In the genomic region with DNA sequence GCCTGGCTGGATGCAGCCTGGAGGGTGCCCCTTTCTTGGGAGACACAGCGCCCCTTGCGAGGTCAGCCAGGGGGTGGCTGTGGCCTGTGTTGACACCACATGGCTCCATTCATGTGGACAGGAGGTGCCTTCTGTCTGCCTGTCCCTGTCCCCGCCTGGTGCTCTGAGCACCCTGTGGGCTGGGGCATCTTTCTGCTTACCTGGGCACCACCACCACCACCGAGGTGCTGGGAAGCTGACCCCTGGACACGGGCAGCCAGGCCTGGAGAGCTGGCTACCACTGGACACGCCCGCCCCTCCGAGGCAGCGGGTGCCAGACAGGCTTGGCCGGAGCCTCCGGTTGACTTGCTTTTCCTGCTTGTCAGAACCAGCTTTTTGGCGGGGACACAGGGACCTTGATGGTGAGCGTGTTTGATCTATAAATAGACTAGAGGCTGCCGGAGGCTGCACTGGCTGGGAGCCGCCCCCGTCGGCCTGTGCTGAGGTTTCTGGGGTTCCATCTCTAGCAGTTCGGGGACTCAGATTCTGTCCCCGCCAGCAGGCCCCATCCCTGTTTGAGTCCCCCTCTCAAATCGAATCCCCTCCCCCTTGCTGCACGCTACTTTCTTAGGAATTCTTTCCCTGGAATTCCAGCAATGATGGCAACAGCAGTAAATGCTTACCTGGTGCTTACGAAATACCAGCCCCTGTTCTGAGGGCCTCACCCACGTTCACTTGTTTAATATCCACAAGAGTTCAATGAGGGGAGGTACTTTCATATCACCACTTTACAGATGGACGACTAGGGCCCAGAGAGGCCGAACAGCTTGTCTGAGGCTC, we compare ENCODE assay signal across 9 cellular contexts.
DNase-seq lines count a peak whose midpoint lies in the region; ATAC-seq and TF ChIP-seq lines count a peak whose summit lies in the region.
"Had no signal": no experiment of that assay in that cellular context is flagged by ENCODE, and none has a peak within 500 bp of the region (broad histone marks: within the 10 kb centered on the region; RNA-seq: fewer than 3 reads in every experiment).

No MANE protein-coding gene starts in this region.

- peak overlapping the region; percentile 43 for H3K9ac ChIP-seq in HUES6 (ENCODE audit: low read length)

- no peaks in the 10 kb centered on the region for H3K27me3 ChIP-seq in HUES6 (ENCODE audit: control insufficient read depth, insufficient read depth, low read length)
- no peaks in the 10 kb centered on the region for H3K27me3 ChIP-seq in breast epithelium
- no peaks in the 10 kb centered on the region for H3K27me3 ChIP-seq in stomach
- H3K27me3 ChIP-seq: brain microvascular endothelial cell had no signal

- no peak for ATAC-seq in HG02938 (IDR thresholded peaks at IDR 0.05; ENCODE audit: unreplicated experiment)

- H3K4me3 ChIP-seq in HUES6 (ENCODE audit: low read depth, low read length) (no peak overlapping the region), breast epithelium (peak overlapping the region in 1 of 3 donors; percentile 15), stomach (no peak overlapping the region)

- H3K4me1 ChIP-seq in HUES6 (ENCODE audit: control insufficient read depth, insufficient read depth, low read length) (peaks cover 16% of the 10 kb centered on the region), breast epithelium (peaks cover 0 to 19% of the 10 kb centered on the region in 2 donors), stomach (peaks cover 21 to 37% (median 24%) of the 10 kb centered on the region in 4 donors)

- H3K9me3 ChIP-seq in HUES6 (ENCODE audit: control insufficient read depth, insufficient read depth, low read depth, low read length) (no peaks in the 10 kb centered on the region), breast epithelium (no peaks in the 10 kb centered on the region), stomach (no peaks in the 10 kb centered on the region)

- DNase-seq in breast epithelium (ENCODE audit: low spot score in 2 of 2) (peak; percentile 93 to 95), kidney tubule cell (ENCODE audit: low spot score) (peak; percentile 14), stomach (peak; percentile 95), NCI-H1694 (lab: John Stamatoyannopoulos, UW) (no peak), activated gamma-delta T cell (lab: John Stamatoyannopoulos, UW) (no peak), HUDEP-2 (lab: John Stamatoyannopoulos, UW; ENCODE audit: unreplicated experiment in 76 of 76) (no peak)
- DNase-seq: brain microvascular endothelial cell had no signal

- whole genome bisulfite sequencing in stomach, 5 donors = 22 to 38% (median 30%) methylated on average over 12 to 25 of the region's 25 CpGs

- intact Hi-C loops in breast epithelium (cut with DNase I; ENCODE audit: low total_unique reads) (no loop called here), stomach (cut with DNase I; ENCODE audit: low total_unique reads) (no loop called here)

- TF ChIP-seq CTCF in breast epithelium (IDR thresholded peaks at IDR 0.05) (no peak), stomach (IDR thresholded peaks at IDR 0.05) (peak in 1 of 7 experiments; percentile 11)

- no peak for TF ChIP-seq EP300 in stomach (IDR thresholded peaks at IDR 0.05)

- H3K36me3 ChIP-seq in HUES6 (ENCODE audit: control insufficient read depth, insufficient read depth, low read length) (no peaks in the 10 kb centered on the region), breast epithelium (no peaks in the 10 kb centered on the region), stomach (no peaks in the 10 kb centered on the region)
- H3K36me3 ChIP-seq: brain microvascular endothelial cell had no signal

- no peak for TF ChIP-seq POLR2A in breast epithelium (IDR thresholded peaks at IDR 0.05)
- no peak for TF ChIP-seq POLR2A in stomach (IDR thresholded peaks at IDR 0.05)

- H3K27ac ChIP-seq in HUES6 (ENCODE audit: low read depth, low read length) (no peak overlapping the region), breast epithelium (peak overlapping the region; percentile 63 to 75), stomach (peak overlapping the region; percentile 55 to 72 (median 65))
- H3K27ac ChIP-seq: brain microvascular endothelial cell had no signal

Comparison
In these comparisons a context has a peak if more than half of its experiments do, and no peak if none do; other contexts are left out.
1. DNase-seq: peak in breast epithelium (2 of 2), kidney tubule cell (single experiment) and stomach (single experiment); none in NCI-H1694 (single experiment), activated gamma-delta T cell (single experiment) and HUDEP-2 (0 of 76).